ENCODE assay signal across 16 cellular contexts in the genomic region with DNA sequence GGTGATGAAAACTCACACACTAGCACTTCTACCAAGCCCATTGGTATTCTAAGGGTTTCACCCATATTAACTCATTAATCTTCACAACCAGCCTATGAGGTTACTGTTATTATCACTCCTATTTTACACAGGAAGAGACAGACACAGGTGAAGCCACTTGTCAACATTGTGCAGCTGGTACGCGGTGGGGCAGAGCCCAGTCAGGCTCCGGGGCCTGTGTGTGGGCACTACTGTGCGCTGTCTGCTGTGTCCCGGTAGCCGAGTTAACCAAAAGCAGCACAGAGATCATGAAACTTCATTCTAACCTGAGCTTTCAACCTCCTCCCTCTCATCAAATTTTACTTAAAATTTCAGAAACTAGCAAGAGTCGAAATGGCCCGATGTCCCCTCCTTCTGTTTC.
DNase-seq lines count a peak whose midpoint lies in the region; ATAC-seq and TF ChIP-seq lines count a peak whose summit lies in the region.
"Had no signal": no experiment of that assay in that cellular context is flagged by ENCODE, and none has a peak within 500 bp of the region (broad histone marks: within the 10 kb centered on the region; RNA-seq: fewer than 3 reads in every experiment).

No MANE protein-coding gene starts in this region.

- in situ Hi-C loops in mammary epithelial cell (cut with MboI; ENCODE audit: low sequenced_read_pairs in 2 of 2): no loop called here

- dilution Hi-C loops in mammary epithelial cell (cut with HindIII; ENCODE audit: low sequenced_read_pairs): no loop called here

- H3K9ac ChIP-seq in mammary epithelial cell (ENCODE audit: insufficient read depth, low read length): no peak overlapping the region

- intact Hi-C loops in activated CD4-positive, alpha-beta T cell treated with anti-CD3 and anti-CD28 coated beads for 36 hours (cut with DNase I, micrococcal nuclease): loop anchor here in 1 of 2 experiments (1.0 kb wide), 1 partner anchor 13 kb away; no protein-coding TSS in a partner anchor
- intact Hi-C loops in mammary epithelial cell (cut with micrococcal nuclease): no loop called here
- intact Hi-C loops in CD4-positive, alpha-beta memory T cell (cut with micrococcal nuclease): no loop called here

- H3K4me3 Mint-ChIP-seq in activated CD4-positive, alpha-beta T cell treated with anti-CD3 and anti-CD28 coated beads for 36 hours: no peak overlapping the region
- H3K4me3 Mint-ChIP-seq in mesothelial cell of epicardium: no peak overlapping the region
- no peak overlapping the region for H3K4me3 Mint-ChIP-seq in CD4-positive, alpha-beta memory T cell
- H3K4me3 Mint-ChIP-seq: activated B cell treated with CpG ODN at 0.5 μM for 24 hours; activated CD8-positive, alpha-beta memory T cell treated with anti-CD3 and anti-CD28 coated beads, Interleukin-2, amount 10 ng/mL, durations not matched to agents 7 days and 5 days; memory B cell; T-helper 1 cell treated with Interleukin-12 subunit alpha and Interleukin-12 subunit beta and Interleukin-4 antibody, amounts not matched to agents 30 μg/mL and 1 μg/mL, for 36 hours had no signal

- DNase-seq in activated CD4-positive, alpha-beta T cell treated with anti-CD3 and anti-CD28 coated beads for 36 hours: no peak
- no peak for DNase-seq in activated CD4-positive, alpha-beta T cell treated with anti-CD3 and anti-CD28 coated beads, Interleukin-2, amount 50 U/mL, for 4 hours
- DNase-seq in mammary epithelial cell (no peak), mesenteric fat pad (ENCODE audit: low spot score) (peak; percentile 39), thoracic aorta (ENCODE audit: low spot score) (no peak), mesothelial cell of epicardium (ENCODE audit: low spot score in 2 of 2, unreplicated experiment in 2 of 2) (no peak)
- DNase-seq in CD4-positive, alpha-beta memory T cell: no peak
- DNase-seq: 8988T; activated B cell treated with CpG ODN at 0.5 μM for 24 hours; activated CD8-positive, alpha-beta memory T cell treated with anti-CD3 and anti-CD28 coated beads, Interleukin-2, amount 10 ng/mL, durations not matched to agents 7 days and 5 days; DMS79; immature natural killer cell; substantia nigra had no signal

- 91% methylated on average over 6 of the region's 8 CpGs for WGBS in mammary epithelial cell (ENCODE audit: low coverage, missing lambda C conversion rate)

- POLR2A ChIA-PET in activated CD4-positive, alpha-beta T cell treated with anti-CD3 and anti-CD28 coated beads for 36 hours (lab: Charles Lee): no interaction called here
- POLR2A ChIA-PET in CD4-positive, alpha-beta memory T cell (lab: Charles Lee; ENCODE audit: partially characterized antibody): no interaction called here

- H3K79me2 ChIP-seq in mammary epithelial cell (ENCODE audit: insufficient read depth, low read length): no peaks in the 10 kb centered on the region

- no peaks in the 10 kb centered on the region for H4K20me1 ChIP-seq in mammary epithelial cell (ENCODE audit: insufficient read depth, low read length)

- no peak for TF ChIP-seq CTCF in mammary epithelial cell (conservative IDR thresholded peaks at IDR 0.05 in 1 of 2, IDR thresholded peaks at IDR 0.05 in 1 of 2; ENCODE audit: extremely low read depth in 1 of 2, insufficient read depth in 1 of 2, low read depth in 1 of 2, low read length in 2 of 2)
- TF ChIP-seq CTCF in thoracic aorta (IDR thresholded peaks at IDR 0.05): no peak
- TF ChIP-seq CTCF in mesothelial cell of epicardium (IDR thresholded peaks at IDR 0.05; ENCODE audit: unreplicated experiment): no peak

- H3K27me3 ChIP-seq in mammary epithelial cell (ENCODE audit: insufficient read depth, low read length) (no peaks in the 10 kb centered on the region), thoracic aorta (replicated peaks; ENCODE audit: insufficient read depth) (no peaks in the 10 kb centered on the region)
- H3K27me3 ChIP-seq in CD4-positive, alpha-beta memory T cell (ENCODE audit: insufficient read depth, low read length): no peaks in the 10 kb centered on the region

- peak overlapping the region; percentile 25 for H3K27ac Mint-ChIP-seq in activated CD4-positive, alpha-beta T cell treated with anti-CD3 and anti-CD28 coated beads for 36 hours
- H3K27ac Mint-ChIP-seq in mesothelial cell of epicardium: no peak overlapping the region
- no peak overlapping the region for H3K27ac Mint-ChIP-seq in CD4-positive, alpha-beta memory T cell
- H3K27ac Mint-ChIP-seq: activated B cell treated with CpG ODN at 0.5 μM for 24 hours; activated CD8-positive, alpha-beta memory T cell treated with anti-CD3 and anti-CD28 coated beads, Interleukin-2, amount 10 ng/mL, durations not matched to agents 7 days and 5 days; immature natural killer cell; memory B cell; T-helper 1 cell treated with Interleukin-12 subunit alpha and Interleukin-12 subunit beta and Interleukin-4 antibody, amounts not matched to agents 30 μg/mL and 1 μg/mL, for 36 hours had no signal

- H3K36me3 ChIP-seq in mammary epithelial cell (ENCODE audit: insufficient read depth, low read length) (no peaks in the 10 kb centered on the region), thoracic aorta (no peaks in the 10 kb centered on the region)
- H3K36me3 ChIP-seq in CD4-positive, alpha-beta memory T cell (ENCODE audit: insufficient read depth, low read length): no peaks in the 10 kb centered on the region

- H3K27me3 Mint-ChIP-seq in activated CD4-positive, alpha-beta T cell treated with anti-CD3 and anti-CD28 coated beads for 36 hours: peaks cover 3% of the 10 kb centered on the region
- no peaks in the 10 kb centered on the region for H3K27me3 Mint-ChIP-seq in mesothelial cell of epicardium (ENCODE audit: low read depth)
- peaks cover 4 to 6% of the 10 kb centered on the region in 2 donors for H3K27me3 Mint-ChIP-seq in CD4-positive, alpha-beta memory T cell
- H3K27me3 Mint-ChIP-seq: activated B cell treated with CpG ODN at 0.5 μM for 24 hours; activated CD8-positive, alpha-beta memory T cell treated with anti-CD3 and anti-CD28 coated beads, Interleukin-2, amount 10 ng/mL, durations not matched to agents 7 days and 5 days; memory B cell had no signal

- no TSS peak for BruUV-seq in mammary epithelial cell (replicated peaks; lab: Mats Ljungman, UMichigan)

- H3K9me3 Mint-ChIP-seq in activated CD4-positive, alpha-beta T cell treated with anti-CD3 and anti-CD28 coated beads for 36 hours (ENCODE audit: low read depth): no peaks in the 10 kb centered on the region
- peaks cover 21% of the 10 kb centered on the region for H3K9me3 Mint-ChIP-seq in mesothelial cell of epicardium
- no peaks in the 10 kb centered on the region for H3K9me3 Mint-ChIP-seq in CD4-positive, alpha-beta memory T cell
- H3K9me3 Mint-ChIP-seq: activated B cell treated with CpG ODN at 0.5 μM for 24 hours; immature natural killer cell; T-helper 1 cell treated with Interleukin-12 subunit alpha and Interleukin-12 subunit beta and Interleukin-4 antibody, amounts not matched to agents 30 μg/mL and 1 μg/mL, for 36 hours had no signal

- no peak for ATAC-seq in activated CD4-positive, alpha-beta T cell treated with anti-CD3 and anti-CD28 coated beads for 36 hours
- ATAC-seq in thoracic aorta (ENCODE audit: insufficient number of reproducible peaks, low FRiP score, low read depth): no peak
- ATAC-seq in HG03354 (IDR thresholded peaks at IDR 0.05; ENCODE audit: poor library complexity, severe bottlenecking, unreplicated experiment): no peak

- H3K4me1 Mint-ChIP-seq in activated CD4-positive, alpha-beta T cell treated with anti-CD3 and anti-CD28 coated beads for 36 hours: peaks cover 8% of the 10 kb centered on the region
- H3K4me1 Mint-ChIP-seq in mesothelial cell of epicardium: peaks cover 15% of the 10 kb centered on the region
- H3K4me1 Mint-ChIP-seq in CD4-positive, alpha-beta memory T cell: no peaks in the 10 kb centered on the region
- H3K4me1 Mint-ChIP-seq: activated B cell treated with CpG ODN at 0.5 μM for 24 hours; activated CD8-positive, alpha-beta memory T cell treated with anti-CD3 and anti-CD28 coated beads, Interleukin-2, amount 10 ng/mL, durations not matched to agents 7 days and 5 days; immature natural killer cell; memory B cell had no signal

- no peaks in the 10 kb centered on the region for H3K36me3 Mint-ChIP-seq in activated CD4-positive, alpha-beta T cell treated with anti-CD3 and anti-CD28 coated beads for 36 hours (ENCODE audit: low read depth)
- H3K36me3 Mint-ChIP-seq in mesothelial cell of epicardium: no peaks in the 10 kb centered on the region
- H3K36me3 Mint-ChIP-seq in CD4-positive, alpha-beta memory T cell: no peaks in the 10 kb centered on the region
- H3K36me3 Mint-ChIP-seq: activated CD8-positive, alpha-beta memory T cell treated with anti-CD3 and anti-CD28 coated beads, Interleukin-2, amount 10 ng/mL, durations not matched to agents 7 days and 5 days; immature natural killer cell; memory B cell had no signal

- H3K4me1 ChIP-seq in mammary epithelial cell (ENCODE audit: insufficient read depth, low read length) (peaks cover 10% of the 10 kb centered on the region), thoracic aorta (ENCODE audit: control insufficient read depth in 1 of 2, low read depth in 2 of 2) (peaks cover 11 to 39% of the 10 kb centered on the region in 2 donors)
- no peaks in the 10 kb centered on the region for H3K4me1 ChIP-seq in CD4-positive, alpha-beta memory T cell (ENCODE audit: insufficient read depth, low read length)

- peak overlapping the region; percentile 48 for H3K27ac ChIP-seq in mammary epithelial cell (ENCODE audit: insufficient read depth, low read depth, low read length)
- H3K27ac ChIP-seq in thoracic aorta: peak overlapping the region; percentile 84 to 94
- H3K27ac ChIP-seq in CD4-positive, alpha-beta memory T cell (ENCODE audit: low read depth, low read length): no peak overlapping the region

- peak overlapping the region; percentile 48 for H3K4me2 ChIP-seq in mammary epithelial cell (ENCODE audit: insufficient read depth, low read depth, low read length)

- peak overlapping the region; percentile 35 for H2AFZ ChIP-seq in mammary epithelial cell (ENCODE audit: low read depth, low read length)

- H3K4me3 ChIP-seq in mammary epithelial cell (replicated peaks in 1 of 3; ENCODE audit: insufficient read depth in 1 of 3, low read depth in 2 of 3, low read length in 3 of 3) (no peak overlapping the region), thoracic aorta (no peak overlapping the region)
- no peak overlapping the region for H3K4me3 ChIP-seq in CD4-positive, alpha-beta memory T cell (ENCODE audit: low read length in 2 of 2)

- H3K9me3 ChIP-seq in mammary epithelial cell (replicated peaks; ENCODE audit: insufficient read depth, low read length) (peaks cover 3% of the 10 kb centered on the region), thoracic aorta (no peaks in the 10 kb centered on the region)
- no peaks in the 10 kb centered on the region for H3K9me3 ChIP-seq in CD4-positive, alpha-beta memory T cell (ENCODE audit: control insufficient read depth in 1 of 2, low read length in 2 of 2)

- CTCF ChIA-PET in activated CD4-positive, alpha-beta T cell treated with anti-CD3 and anti-CD28 coated beads for 36 hours (lab: Charles Lee): interaction anchor here (0.7 kb wide), 1 partner anchor 26 kb away, joined by 3 read pairs; no protein-coding TSS in a partner anchor
- CTCF ChIA-PET in mammary epithelial cell (lab: Charles Lee; ENCODE audit: low non-redundant PET): no interaction called here
- CTCF ChIA-PET in CD4-positive, alpha-beta memory T cell (lab: Charles Lee; ENCODE audit: partially characterized antibody): no interaction called here
